ENCODE assay signal across 8 cellular contexts in genomic region chr1:239898067-239898730, GRCh38.
A peak's percentile ranks its signal among the peaks of the same experiment; 100 is the strongest.
DNase-seq lines count a peak whose midpoint lies in the region; ATAC-seq, FAIRE-seq and TF ChIP-seq lines count a peak whose summit lies in the region.

No MANE protein-coding gene starts in this region.

- H3K36me3 Mint-ChIP-seq in dendritic cell treated with granulocyte-macrophage colony-stimulating factor and Interleukin-4, amounts not matched to agents 40 ng/mL and 50 ng/mL, for 4 days (ENCODE audit: low read depth) = no peaks in the 10 kb centered on the region

- no peaks in the 10 kb centered on the region for H3K27me3 ChIP-seq in BE2C
- H3K27me3 ChIP-seq in liver (ENCODE audit: control insufficient read depth in 4 of 4, insufficient read depth in 4 of 4, low read length in 3 of 4) = no peaks in the 10 kb centered on the region

- intact Hi-C loops in dendritic cell treated with granulocyte-macrophage colony-stimulating factor and Interleukin-4, amounts not matched to agents 40 ng/mL and 50 ng/mL, for 4 days (cut with micrococcal nuclease) = loop anchor here (1.0 to 10.0 kb wide), 3 partner anchors 103 to 1646 kb away; no protein-coding TSS in a partner anchor

- peak; percentile 98 for TF ChIP-seq CTCF in BE2C (IDR thresholded peaks at IDR 0.05; ENCODE audit: low read depth, low read length)
- peak; percentile 97 for TF ChIP-seq CTCF in liver (IDR thresholded peaks at IDR 0.05; ENCODE audit: low read depth, low read length, missing input control)

- H3K27me3 Mint-ChIP-seq in dendritic cell treated with granulocyte-macrophage colony-stimulating factor and Interleukin-4, amounts not matched to agents 40 ng/mL and 50 ng/mL, for 4 days = no peaks in the 10 kb centered on the region

- TF ChIP-seq RAD21 in liver (IDR thresholded peaks at IDR 0.05) = peak; percentile 98 to 100

- H3K4me3 Mint-ChIP-seq in dendritic cell treated with granulocyte-macrophage colony-stimulating factor and Interleukin-4, amounts not matched to agents 40 ng/mL and 50 ng/mL, for 4 days = peak overlapping the region; percentile 25

- H3K9me3 ChIP-seq in BE2C (no peaks in the 10 kb centered on the region), liver (ENCODE audit: control insufficient read depth in 4 of 4, low read length in 3 of 4) (no peaks in the 10 kb centered on the region)

- no peak overlapping the region for H3K27ac ChIP-seq in liver (ENCODE audit: low read depth in 1 of 2, low read length in 2 of 2)

- WGBS in liver = 18% methylated on average over 15 of the region's 15 CpGs

- peaks cover 6% of the 10 kb centered on the region for H3K4me1 Mint-ChIP-seq in dendritic cell treated with granulocyte-macrophage colony-stimulating factor and Interleukin-4, amounts not matched to agents 40 ng/mL and 50 ng/mL, for 4 days (ENCODE audit: low read depth)

- peak; percentile 87 for DNase-seq in BE2C
- DNase-seq in GM19239 (ENCODE audit: insufficient read length, low spot score) = peak; percentile 65
- DNase-seq in NCI-H446 treated with DMSO at 0.1 percent for 48 hours (lab: John Stamatoyannopoulos, UW) = peak; percentile 28
- peak; percentile 67 to 75 for DNase-seq in activated CD4-positive, alpha-beta T cell treated with anti-CD3 and anti-CD28 coated beads for 4 hours
- peak; percentile 55 to 64 (median 62) for DNase-seq in stimulated activated CD4-positive, alpha-beta T cell treated with anti-CD3 and anti-CD28 coated beads, TNF-alpha, amount 100 ng/mL, for 24 hours (ENCODE audit: low read depth in 3 of 3)

- H3K36me3 ChIP-seq in BE2C (no peaks in the 10 kb centered on the region), liver (ENCODE audit: control insufficient read depth in 4 of 4, insufficient read depth in 3 of 4, low read depth in 1 of 4, low read length in 3 of 4) (no peaks in the 10 kb centered on the region)

- no peaks in the 10 kb centered on the region for H3K9me3 Mint-ChIP-seq in dendritic cell treated with granulocyte-macrophage colony-stimulating factor and Interleukin-4, amounts not matched to agents 40 ng/mL and 50 ng/mL, for 4 days

- no peak overlapping the region for H3K4me3 ChIP-seq in BE2C (ENCODE audit: low read depth, low read length)
- no peak overlapping the region for H3K4me3 ChIP-seq in liver (ENCODE audit: low read depth in 1 of 3, low read length in 3 of 3)

- FAIRE-seq in GM19239 (lab: Jason Lieb, UNC) = peak; percentile 93

- peak; percentile 97 for ATAC-seq in HG03354 (IDR thresholded peaks at IDR 0.05; ENCODE audit: poor library complexity, severe bottlenecking, unreplicated experiment)

- H3K9ac ChIP-seq in liver (ENCODE audit: low read depth in 1 of 2, low read length in 2 of 2) = no peak overlapping the region

- H3K4me1 ChIP-seq in BE2C = peaks cover 10% of the 10 kb centered on the region
- H3K4me1 ChIP-seq in liver (ENCODE audit: control insufficient read depth in 4 of 4, insufficient read depth in 4 of 4, low read length in 3 of 4) = peaks cover 0 to 10% (median 5%) of the 10 kb centered on the region in 4 donors

- no peak overlapping the region for H3K27ac Mint-ChIP-seq in dendritic cell treated with granulocyte-macrophage colony-stimulating factor and Interleukin-4, amounts not matched to agents 40 ng/mL and 50 ng/mL, for 4 days

TF ChIP-seq in liver, 16 proteins besides CTCF, POLR2A, EP300 and RAD21:
- TF ChIP-seq EGR1 (IDR thresholded peaks at IDR 0.05; ENCODE audit: low read depth in 2 of 2) = no peak
- no peak for TF ChIP-seq JUND (IDR thresholded peaks at IDR 0.05)
- no peak for TF ChIP-seq MAX (IDR thresholded peaks at IDR 0.05)
- no peak for TF ChIP-seq NR2F2 (IDR thresholded peaks at IDR 0.05)
- no peak for TF ChIP-seq FOXA2 (IDR thresholded peaks at IDR 0.05)
- no peak for TF ChIP-seq REST (IDR thresholded peaks at IDR 0.05)
- peak; percentile 21 to 25 for TF ChIP-seq RXRA (IDR thresholded peaks at IDR 0.05)
- TF ChIP-seq HNF4G (IDR thresholded peaks at IDR 0.05) = no peak
- TF ChIP-seq TAF1 (conservative IDR thresholded peaks at IDR 0.05) = no peak
- peak in 1 of 2 donors; percentile 5 for TF ChIP-seq HNF4A (conservative IDR thresholded peaks at IDR 0.05)
- no peak for TF ChIP-seq ATF3 (IDR thresholded peaks at IDR 0.05)
- TF ChIP-seq GABPA (IDR thresholded peaks at IDR 0.05 in 1 of 2, conservative IDR thresholded peaks at IDR 0.05 in 1 of 2) = no peak
- TF ChIP-seq SP1 (IDR thresholded peaks at IDR 0.05) = no peak
TF ChIP-seq in liver: peak in this region for 2.

Comparison
In these comparisons a context has a peak if more than half of its experiments do, and no peak if none do; other contexts are left out.
1. DNase-seq: peak in every context shown above with its lines; median percentile 87 in BE2C; 71 in activated CD4-positive, alpha-beta T cell treated with anti-CD3 and anti-CD28 coated beads for 4 hours; 65 in GM19239; 62 in stimulated activated CD4-positive, alpha-beta T cell treated with anti-CD3 and anti-CD28 coated beads, TNF-alpha, amount 100 ng/mL, for 24 hours; 28 in NCI-H446 treated with DMSO at 0.1 percent for 48 hours.